Comparison of ENCODE assay signal across 2 cellular contexts in genomic region chr3:185823280-185824044, GRCh38.
TF ChIP-seq lines count a peak whose summit lies in the region.

No MANE protein-coding gene starts in this region.

TF ChIP-seq in SK-N-SH, 30 proteins besides CTCF, POLR2A, EP300 and RAD21:
- TF ChIP-seq RCOR1 (IDR thresholded peaks at IDR 0.05; ENCODE audit: low read length): no peak
- TF ChIP-seq, protein P1, sequence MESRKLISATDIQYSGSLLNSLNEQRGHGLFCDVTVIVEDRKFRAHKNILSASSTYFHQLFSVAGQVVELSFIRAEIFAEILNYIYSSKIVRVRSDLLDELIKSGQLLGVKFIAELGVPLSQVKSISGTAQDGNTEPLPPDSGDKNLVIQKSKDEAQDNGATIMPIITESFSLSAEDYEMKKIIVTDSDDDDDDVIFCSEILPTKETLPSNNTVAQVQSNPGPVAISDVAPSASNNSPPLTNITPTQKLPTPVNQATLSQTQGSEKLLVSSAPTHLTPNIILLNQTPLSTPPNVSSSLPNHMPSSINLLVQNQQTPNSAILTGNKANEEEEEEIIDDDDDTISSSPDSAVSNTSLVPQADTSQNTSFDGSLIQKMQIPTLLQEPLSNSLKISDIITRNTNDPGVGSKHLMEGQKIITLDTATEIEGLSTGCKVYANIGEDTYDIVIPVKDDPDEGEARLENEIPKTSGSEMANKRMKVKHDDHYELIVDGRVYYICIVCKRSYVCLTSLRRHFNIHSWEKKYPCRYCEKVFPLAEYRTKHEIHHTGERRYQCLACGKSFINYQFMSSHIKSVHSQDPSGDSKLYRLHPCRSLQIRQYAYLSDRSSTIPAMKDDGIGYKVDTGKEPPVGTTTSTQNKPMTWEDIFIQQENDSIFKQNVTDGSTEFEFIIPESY (IDR thresholded peaks at IDR 0.05; ENCODE audit: borderline replicate concordance, low read depth): no peak
- no peak for TF ChIP-seq RXRA (IDR thresholded peaks at IDR 0.05; ENCODE audit: borderline replicate concordance, low read depth)
- no peak for TF ChIP-seq FOSL2 (IDR thresholded peaks at IDR 0.05; ENCODE audit: borderline replicate concordance, low read depth)
- TF ChIP-seq FOXM1 (IDR thresholded peaks at IDR 0.05; ENCODE audit: low read depth): no peak
- no peak for TF ChIP-seq POLR2AphosphoS5 (IDR thresholded peaks at IDR 0.05; ENCODE audit: low read depth, low read length)
- TF ChIP-seq YY1 (IDR thresholded peaks at IDR 0.05; ENCODE audit: low read depth): no peak
- TF ChIP-seq REST (IDR thresholded peaks at IDR 0.05; ENCODE audit: low read depth, low read length): no peak
- no peak for TF ChIP-seq IRF3 (IDR thresholded peaks at IDR 0.05; ENCODE audit: low read depth, low read length)
- TF ChIP-seq FOXJ3 (CRISPR knock-in tag; IDR thresholded peaks at IDR 0.05): no peak
- no peak for TF ChIP-seq NRF1 (IDR thresholded peaks at IDR 0.05; ENCODE audit: low read depth, low read length)
- TF ChIP-seq MAX (IDR thresholded peaks at IDR 0.05; ENCODE audit: low read depth): no peak
- TF ChIP-seq MEF2A (IDR thresholded peaks at IDR 0.05; ENCODE audit: borderline replicate concordance, low read depth): no peak
- TF ChIP-seq ELF1 (IDR thresholded peaks at IDR 0.05): no peak
- no peak for TF ChIP-seq SIN3A (IDR thresholded peaks at IDR 0.05; ENCODE audit: borderline replicate concordance, low read depth, low read length)
- no peak for TF ChIP-seq TCF12 (IDR thresholded peaks at IDR 0.05)

TF ChIP-seq in HepG2, 621 proteins besides CTCF, POLR2A, EP300 and RAD21 (continues in another document):
- TF ChIP-seq ZNF678 (CRISPR knock-in tag; IDR thresholded peaks at IDR 0.05) (no peak), ZFP36L1 (CRISPR knock-in tag; IDR thresholded peaks at IDR 0.05) (no peak), EEA1 (CRISPR knock-in tag; IDR thresholded peaks at IDR 0.05; ENCODE audit: borderline replicate concordance) (0 out of 2 replicates have a peak, but pooled peaks have one; percentile 34), MTF2 (CRISPR knock-in tag; IDR thresholded peaks at IDR 0.05; ENCODE audit: borderline replicate concordance) (no peak), ZBTB38 (CRISPR knock-in tag; IDR thresholded peaks at IDR 0.05) (no peak), ZNF446 (CRISPR knock-in tag; IDR thresholded peaks at IDR 0.05) (no peak), AGO1 (IDR thresholded peaks at IDR 0.05; ENCODE audit: low read depth, low read length, poor library complexity, severe bottlenecking) (peak; percentile 51), CCDC6 (CRISPR knock-in tag; IDR thresholded peaks at IDR 0.05) (0 out of 2 replicates have a peak, but pooled peaks have one; percentile 45), MTF1 (CRISPR knock-in tag; IDR thresholded peaks at IDR 0.05) (no peak), ZNF570 (CRISPR knock-in tag; IDR thresholded peaks at IDR 0.05; ENCODE audit: borderline replicate concordance) (no peak), NFE2 (CRISPR knock-in tag; IDR thresholded peaks at IDR 0.05) (no peak), ZNF335 (CRISPR knock-in tag; IDR thresholded peaks at IDR 0.05) (no peak), ZNF180 (CRISPR knock-in tag; IDR thresholded peaks at IDR 0.05; ENCODE audit: borderline replicate concordance, low read depth) (no peak), ZKSCAN1 (IDR thresholded peaks at IDR 0.05; ENCODE audit: low read length) (no peak), ARID5B (CRISPR knock-in tag; IDR thresholded peaks at IDR 0.05) (peak; percentile 7; the same call in 1 of the 2 replicates), ESRRA (CRISPR knock-in tag; IDR thresholded peaks at IDR 0.05; ENCODE audit: low read depth) (no peak), SNRNP70 (IDR thresholded peaks at IDR 0.05; ENCODE audit: low read depth, low read length) (no peak), ZFAT (CRISPR knock-in tag; conservative IDR thresholded peaks at IDR 0.05) (no peak), TBP (CRISPR knock-in tag; IDR thresholded peaks at IDR 0.05) (no peak), BORCS8-MEF2B (CRISPR knock-in tag; IDR thresholded peaks at IDR 0.05) (no peak), ZBTB7B (CRISPR knock-in tag; IDR thresholded peaks at IDR 0.05) (peak; percentile 93), MIER2 (CRISPR knock-in tag; IDR thresholded peaks at IDR 0.05) (no peak), DMAP1 (CRISPR knock-in tag; IDR thresholded peaks at IDR 0.05) (0 out of 2 replicates have a peak, but pooled peaks have one; percentile 12), SIX1 (CRISPR knock-in tag; IDR thresholded peaks at IDR 0.05; ENCODE audit: borderline replicate concordance) (no peak), CENPT (CRISPR knock-in tag; IDR thresholded peaks at IDR 0.05; ENCODE audit: low read depth) (no peak), MIXL1 (CRISPR knock-in tag; IDR thresholded peaks at IDR 0.05) (no peak), YEATS4 (CRISPR knock-in tag; IDR thresholded peaks at IDR 0.05; ENCODE audit: borderline replicate concordance) (0 out of 2 replicates have a peak, but pooled peaks have one; percentile 45)
- TF ChIP-seq, protein P2, sequence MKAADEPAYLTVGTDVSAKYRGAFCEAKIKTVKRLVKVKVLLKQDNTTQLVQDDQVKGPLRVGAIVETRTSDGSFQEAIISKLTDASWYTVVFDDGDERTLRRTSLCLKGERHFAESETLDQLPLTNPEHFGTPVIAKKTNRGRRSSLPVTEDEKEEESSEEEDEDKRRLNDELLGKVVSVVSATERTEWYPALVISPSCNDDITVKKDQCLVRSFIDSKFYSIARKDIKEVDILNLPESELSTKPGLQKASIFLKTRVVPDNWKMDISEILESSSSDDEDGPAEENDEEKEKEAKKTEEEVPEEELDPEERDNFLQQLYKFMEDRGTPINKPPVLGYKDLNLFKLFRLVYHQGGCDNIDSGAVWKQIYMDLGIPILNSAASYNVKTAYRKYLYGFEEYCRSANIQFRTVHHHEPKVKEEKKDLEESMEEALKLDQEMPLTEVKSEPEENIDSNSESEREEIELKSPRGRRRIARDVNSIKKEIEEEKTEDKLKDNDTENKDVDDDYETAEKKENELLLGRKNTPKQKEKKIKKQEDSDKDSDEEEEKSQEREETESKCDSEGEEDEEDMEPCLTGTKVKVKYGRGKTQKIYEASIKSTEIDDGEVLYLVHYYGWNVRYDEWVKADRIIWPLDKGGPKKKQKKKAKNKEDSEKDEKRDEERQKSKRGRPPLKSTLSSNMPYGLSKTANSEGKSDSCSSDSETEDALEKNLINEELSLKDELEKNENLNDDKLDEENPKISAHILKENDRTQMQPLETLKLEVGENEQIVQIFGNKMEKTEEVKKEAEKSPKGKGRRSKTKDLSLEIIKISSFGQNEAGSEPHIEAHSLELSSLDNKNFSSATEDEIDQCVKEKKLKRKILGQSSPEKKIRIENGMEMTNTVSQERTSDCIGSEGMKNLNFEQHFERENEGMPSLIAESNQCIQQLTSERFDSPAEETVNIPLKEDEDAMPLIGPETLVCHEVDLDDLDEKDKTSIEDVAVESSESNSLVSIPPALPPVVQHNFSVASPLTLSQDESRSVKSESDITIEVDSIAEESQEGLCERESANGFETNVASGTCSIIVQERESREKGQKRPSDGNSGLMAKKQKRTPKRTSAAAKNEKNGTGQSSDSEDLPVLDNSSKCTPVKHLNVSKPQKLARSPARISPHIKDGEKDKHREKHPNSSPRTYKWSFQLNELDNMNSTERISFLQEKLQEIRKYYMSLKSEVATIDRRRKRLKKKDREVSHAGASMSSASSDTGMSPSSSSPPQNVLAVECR (CRISPR knock-in tag; IDR thresholded peaks at IDR 0.05; ENCODE audit: borderline replicate concordance): no peak
- TF ChIP-seq, protein P3, sequence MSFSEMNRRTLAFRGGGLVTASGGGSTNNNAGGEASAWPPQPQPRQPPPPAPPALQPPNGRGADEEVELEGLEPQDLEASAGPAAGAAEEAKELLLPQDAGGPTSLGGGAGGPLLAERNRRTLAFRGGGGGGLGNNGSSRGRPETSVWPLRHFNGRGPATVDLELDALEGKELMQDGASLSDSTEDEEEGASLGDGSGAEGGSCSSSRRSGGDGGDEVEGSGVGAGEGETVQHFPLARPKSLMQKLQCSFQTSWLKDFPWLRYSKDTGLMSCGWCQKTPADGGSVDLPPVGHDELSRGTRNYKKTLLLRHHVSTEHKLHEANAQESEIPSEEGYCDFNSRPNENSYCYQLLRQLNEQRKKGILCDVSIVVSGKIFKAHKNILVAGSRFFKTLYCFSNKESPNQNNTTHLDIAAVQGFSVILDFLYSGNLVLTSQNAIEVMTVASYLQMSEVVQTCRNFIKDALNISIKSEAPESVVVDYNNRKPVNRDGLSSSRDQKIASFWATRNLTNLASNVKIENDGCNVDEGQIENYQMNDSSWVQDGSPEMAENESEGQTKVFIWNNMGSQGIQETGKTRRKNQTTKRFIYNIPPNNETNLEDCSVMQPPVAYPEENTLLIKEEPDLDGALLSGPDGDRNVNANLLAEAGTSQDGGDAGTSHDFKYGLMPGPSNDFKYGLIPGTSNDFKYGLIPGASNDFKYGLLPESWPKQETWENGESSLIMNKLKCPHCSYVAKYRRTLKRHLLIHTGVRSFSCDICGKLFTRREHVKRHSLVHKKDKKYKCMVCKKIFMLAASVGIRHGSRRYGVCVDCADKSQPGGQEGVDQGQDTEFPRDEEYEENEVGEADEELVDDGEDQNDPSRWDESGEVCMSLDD (CRISPR knock-in tag; IDR thresholded peaks at IDR 0.05; ENCODE audit: borderline replicate concordance): 0 out of 2 replicates have a peak, but pooled peaks have one; percentile 38
- TF ChIP-seq, protein P4, sequence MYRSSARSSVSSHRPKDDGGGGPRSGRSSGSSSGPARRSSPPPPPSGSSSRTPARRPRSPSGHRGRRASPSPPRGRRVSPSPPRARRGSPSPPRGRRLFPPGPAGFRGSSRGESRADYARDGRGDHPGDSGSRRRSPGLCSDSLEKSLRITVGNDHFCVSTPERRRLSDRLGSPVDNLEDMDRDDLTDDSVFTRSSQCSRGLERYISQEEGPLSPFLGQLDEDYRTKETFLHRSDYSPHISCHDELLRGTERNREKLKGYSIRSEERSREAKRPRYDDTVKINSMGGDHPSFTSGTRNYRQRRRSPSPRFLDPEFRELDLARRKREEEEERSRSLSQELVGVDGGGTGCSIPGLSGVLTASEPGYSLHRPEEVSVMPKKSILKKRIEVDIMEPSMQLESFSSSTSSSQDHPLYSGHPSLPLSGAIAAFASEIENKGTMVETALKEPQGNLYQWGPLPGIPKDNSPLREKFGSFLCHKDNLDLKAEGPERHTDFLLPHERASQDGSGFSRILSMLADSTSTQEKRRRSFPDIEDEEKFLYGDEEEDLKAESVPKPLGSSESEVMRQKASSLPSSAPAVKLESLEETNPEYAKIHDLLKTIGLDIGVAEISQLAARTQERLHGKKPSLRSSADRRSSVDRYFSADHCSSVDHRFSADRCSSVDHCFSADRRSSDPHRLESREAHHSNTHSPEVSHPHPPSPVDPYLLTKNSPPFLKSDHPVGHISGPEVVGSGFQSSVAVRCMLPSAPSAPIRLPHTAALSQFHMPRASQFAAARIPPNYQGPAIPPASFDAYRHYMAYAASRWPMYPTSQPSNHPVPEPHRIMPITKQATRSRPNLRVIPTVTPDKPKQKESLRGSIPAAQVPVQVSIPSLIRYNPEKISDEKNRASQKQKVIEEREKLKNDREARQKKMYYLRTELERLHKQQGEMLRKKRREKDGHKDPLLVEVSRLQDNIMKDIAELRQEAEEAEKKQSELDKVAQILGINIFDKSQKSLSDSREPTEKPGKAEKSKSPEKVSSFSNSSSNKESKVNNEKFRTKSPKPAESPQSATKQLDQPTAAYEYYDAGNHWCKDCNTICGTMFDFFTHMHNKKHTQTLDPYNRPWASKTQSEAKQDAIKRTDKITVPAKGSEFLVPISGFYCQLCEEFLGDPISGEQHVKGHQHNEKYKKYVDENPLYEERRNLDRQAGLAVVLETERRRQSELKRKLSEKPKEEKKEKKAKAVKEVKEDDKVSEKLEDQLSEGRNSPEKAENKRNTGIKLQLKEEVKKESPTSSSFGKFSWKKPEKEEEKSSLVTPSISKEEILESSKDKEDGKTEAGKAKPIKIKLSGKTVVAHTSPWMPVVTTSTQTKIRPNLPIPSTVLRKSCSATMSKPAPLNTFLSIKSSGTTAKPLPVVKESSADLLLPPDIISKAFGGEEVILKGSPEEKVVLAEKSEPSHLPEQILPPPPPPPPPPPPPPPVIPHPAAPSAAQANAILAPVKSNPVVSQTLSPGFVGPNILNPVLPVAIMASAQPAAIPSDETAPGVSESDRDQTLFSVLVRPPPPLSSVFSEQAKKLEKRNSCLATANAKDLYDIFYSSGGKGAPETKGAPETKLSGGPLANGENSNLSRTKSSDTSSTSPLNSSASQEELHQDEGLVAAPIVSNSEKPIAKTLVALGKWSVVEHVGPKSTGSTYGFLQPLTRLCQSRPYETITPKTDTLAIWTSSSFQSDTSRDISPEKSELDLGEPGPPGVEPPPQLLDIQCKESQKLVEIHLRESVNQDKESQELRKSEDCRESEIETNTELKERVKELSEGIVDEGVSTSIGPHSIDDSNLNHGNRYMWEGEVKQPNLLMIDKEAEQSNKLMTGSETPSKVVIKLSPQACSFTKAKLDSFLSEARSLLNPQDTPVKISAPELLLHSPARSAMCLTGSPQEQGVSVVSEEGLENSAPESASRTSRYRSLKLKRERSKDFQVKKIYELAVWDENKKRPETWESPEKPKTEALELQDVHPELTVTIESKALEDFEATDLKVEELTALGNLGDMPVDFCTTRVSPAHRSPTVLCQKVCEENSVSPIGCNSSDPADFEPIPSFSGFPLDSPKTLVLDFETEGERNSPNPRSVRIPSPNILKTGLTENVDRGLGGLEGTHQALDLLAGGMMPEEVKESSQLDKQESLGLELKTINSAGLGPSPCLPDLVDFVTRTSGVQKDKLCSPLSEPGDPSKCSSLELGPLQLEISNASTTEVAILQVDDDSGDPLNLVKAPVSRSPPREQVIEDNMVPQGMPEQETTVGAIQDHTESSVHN (CRISPR knock-in tag; IDR thresholded peaks at IDR 0.05): no peak
- TF ChIP-seq, protein P5, sequence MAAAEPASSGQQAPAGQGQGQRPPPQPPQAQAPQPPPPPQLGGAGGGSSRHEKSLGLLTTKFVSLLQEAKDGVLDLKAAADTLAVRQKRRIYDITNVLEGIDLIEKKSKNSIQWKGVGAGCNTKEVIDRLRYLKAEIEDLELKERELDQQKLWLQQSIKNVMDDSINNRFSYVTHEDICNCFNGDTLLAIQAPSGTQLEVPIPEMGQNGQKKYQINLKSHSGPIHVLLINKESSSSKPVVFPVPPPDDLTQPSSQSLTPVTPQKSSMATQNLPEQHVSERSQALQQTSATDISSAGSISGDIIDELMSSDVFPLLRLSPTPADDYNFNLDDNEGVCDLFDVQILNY (CRISPR knock-in tag; conservative IDR thresholded peaks at IDR 0.05): no peak
